Comparison of ENCODE assay signal across 8 cellular contexts in genomic region chr10:73413108-73413527, GRCh38. TPM values are rescaled to one million over a fixed set of nuclear protein-coding genes. Genes with fewer than 3 reads are reported as not detected.
A peak's percentile ranks its signal among the peaks of the same experiment; 100 is the strongest.
DNase-seq lines count a peak whose midpoint lies in the region; ATAC-seq and TF ChIP-seq lines count a peak whose summit lies in the region.

No MANE protein-coding gene starts in this region.

- no peaks in the 10 kb centered on the region for H3K27me3 Mint-ChIP-seq in activated T-helper 2 cell treated with anti-CD3 and anti-CD28 coated beads, Interferon-gamma antibody, Interleukin-2, Interleukin-4, amounts not matched to agents 10 μg/mL and 5 μg/mL and 100 μg/mL, durations not matched to agents 14 hours and 24 hours and 36 hours (ENCODE audit: low read depth)

- ATAC-seq in GM18519 (IDR thresholded peaks at IDR 0.05; ENCODE audit: low FRiP score, unreplicated experiment), result peak; percentile 24
- ATAC-seq in HG02981 (IDR thresholded peaks at IDR 0.05; ENCODE audit: unreplicated experiment), result peak; percentile 29

- H3K36me3 Mint-ChIP-seq in activated T-helper 2 cell treated with anti-CD3 and anti-CD28 coated beads, Interferon-gamma antibody, Interleukin-2, Interleukin-4, amounts not matched to agents 10 μg/mL and 5 μg/mL and 100 μg/mL, durations not matched to agents 14 hours and 24 hours and 36 hours (ENCODE audit: low read depth), result peaks cover 29% of the 10 kb centered on the region

- POLR2A ChIA-PET in BJ (lab: Charles Lee), result no interaction called here

- intact Hi-C loops in activated T-helper 2 cell treated with anti-CD3 and anti-CD28 coated beads, Interferon-gamma antibody, Interleukin-2, Interleukin-4, amounts not matched to agents 10 μg/mL and 5 μg/mL and 100 μg/mL, durations not matched to agents 14 hours and 24 hours and 36 hours (cut with micrococcal nuclease), result loop anchor here (2.0 to 5.0 kb wide), 4 partner anchors 54 to 214 kb away; partner anchors contain the start of gene CFAP70
- intact Hi-C loops in ovary (cut with DNase I), result no loop called here

- no peak for TF ChIP-seq CTCF in BJ (IDR thresholded peaks at IDR 0.05; ENCODE audit: insufficient read depth, low read depth, low read length)
- no peak for TF ChIP-seq CTCF in ovary (IDR thresholded peaks at IDR 0.05)

- 0 to 1% (median 1%) methylated on average over 9 of the region's 9 CpGs for WGBS in ovary, 3 donors

- peak overlapping the region; percentile 98 for H3K4me3 Mint-ChIP-seq in activated T-helper 2 cell treated with anti-CD3 and anti-CD28 coated beads, Interferon-gamma antibody, Interleukin-2, Interleukin-4, amounts not matched to agents 10 μg/mL and 5 μg/mL and 100 μg/mL, durations not matched to agents 14 hours and 24 hours and 36 hours (ENCODE audit: low read depth)

- H3K9me3 Mint-ChIP-seq in activated T-helper 2 cell treated with anti-CD3 and anti-CD28 coated beads, Interferon-gamma antibody, Interleukin-2, Interleukin-4, amounts not matched to agents 10 μg/mL and 5 μg/mL and 100 μg/mL, durations not matched to agents 14 hours and 24 hours and 36 hours, result no peaks in the 10 kb centered on the region

- no peaks in the 10 kb centered on the region for H3K9me3 ChIP-seq in ovary

- H3K4me1 Mint-ChIP-seq in activated T-helper 2 cell treated with anti-CD3 and anti-CD28 coated beads, Interferon-gamma antibody, Interleukin-2, Interleukin-4, amounts not matched to agents 10 μg/mL and 5 μg/mL and 100 μg/mL, durations not matched to agents 14 hours and 24 hours and 36 hours (ENCODE audit: low read depth), result peaks cover 42% of the 10 kb centered on the region

- H3K27ac ChIP-seq in ovary, result peak overlapping the region; percentile 84 to 95

- DNase-seq in BJ (ENCODE audit: low read depth) (no peak), NCI-H2227 (lab: John Stamatoyannopoulos, UW; ENCODE audit: unreplicated experiment) (peak; percentile 44), globus pallidus (ENCODE audit: low spot score) (peak; percentile 9), ovary (peak in 1 of 5 donors; percentile 27), epidermal melanocyte (ENCODE audit: insufficient read length, low spot score) (no peak)
- peak; percentile 50 for DNase-seq in activated T-helper 2 cell treated with anti-CD3 and anti-CD28 coated beads, Interferon-gamma antibody, Interleukin-2, Interleukin-4, amounts not matched to agents 10 μg/mL and 5 μg/mL and 100 μg/mL, durations not matched to agents 14 hours and 24 hours and 36 hours (ENCODE audit: low spot score)

- H3K36me3 ChIP-seq in BJ (ENCODE audit: control insufficient read depth, insufficient read depth, low read length) (no peaks in the 10 kb centered on the region), ovary (no peaks in the 10 kb centered on the region)

- H3K27me3 ChIP-seq in BJ (ENCODE audit: control insufficient read depth, insufficient read depth, low read length), result no peaks in the 10 kb centered on the region
- no peaks in the 10 kb centered on the region for H3K27me3 ChIP-seq in ovary

- TF ChIP-seq EP300 in ovary (IDR thresholded peaks at IDR 0.05), result no peak

- H3K4me1 ChIP-seq in ovary (ENCODE audit: insufficient read depth), result peaks cover 6% of the 10 kb centered on the region

- H3K4me3 ChIP-seq in BJ (ENCODE audit: low read depth, low read length), result peak overlapping the region; percentile 97
- H3K4me3 ChIP-seq in ovary, result peak overlapping the region; percentile 81

- no peak for TF ChIP-seq POLR2A in ovary (IDR thresholded peaks at IDR 0.05)

- H3K27ac Mint-ChIP-seq in activated T-helper 2 cell treated with anti-CD3 and anti-CD28 coated beads, Interferon-gamma antibody, Interleukin-2, Interleukin-4, amounts not matched to agents 10 μg/mL and 5 μg/mL and 100 μg/mL, durations not matched to agents 14 hours and 24 hours and 36 hours, result peak overlapping the region; percentile 94

- CTCF ChIA-PET in BJ (lab: Yijun Ruan, JAX), result interaction anchor here (0.6 to 1.1 kb wide), 2 partner anchors 8 to 26 kb away, joined by 3 read pairs; no protein-coding TSS in a partner anchor

RNA-seq across cellular contexts. Expression of gene ANXA7, which starts 0.7 kb away (rescaled TPM):
- polyA plus RNA-seq in BJ (2011; rRNA removed) (123 and 134 TPM in 2 replicates), ovary (100 to 1,000 TPM in 1 of 2 donors, 10 to 100 TPM in 1; 78.9 to 130 TPM)
- polyA minus RNA-seq in BJ (2011; rRNA and poly(A)+ RNA removed), result 57.5 and 97.1 TPM in 2 replicates
- total RNA-seq in activated T-helper 2 cell treated with anti-CD3 and anti-CD28 coated beads, Interferon-gamma antibody, Interleukin-2, Interleukin-4, amounts not matched to agents 10 μg/mL and 5 μg/mL and 100 μg/mL, durations not matched to agents 14 hours and 24 hours and 36 hours, result 173 and 174 TPM in 2 replicates
- total RNA-seq in ovary, result 100 to 1,000 TPM in 5 of 7 donors, 10 to 100 TPM in 2; 56.3 to 131 (median 115) TPM

RNA-seq across cellular contexts. Expression of gene MSS51, which starts 20.2 kb away (rescaled TPM):
- polyA plus RNA-seq in BJ (2011; rRNA removed) (0.93 and 1.3 TPM in 2 replicates), ovary (1 to 10 TPM; 1.3 to 1.5 TPM)
- polyA minus RNA-seq in BJ (2011; rRNA and poly(A)+ RNA removed), result 1.9 and 2.5 TPM in 2 replicates
- 2.6 and 3.3 TPM in 2 replicates for total RNA-seq in activated T-helper 2 cell treated with anti-CD3 and anti-CD28 coated beads, Interferon-gamma antibody, Interleukin-2, Interleukin-4, amounts not matched to agents 10 μg/mL and 5 μg/mL and 100 μg/mL, durations not matched to agents 14 hours and 24 hours and 36 hours
- 1 to 10 TPM; 1.1 to 3.5 (median 2.2) TPM for total RNA-seq in ovary

RNA-seq across cellular contexts. Expression of gene CFAP70, which starts 54.5 kb away (rescaled TPM):
- polyA plus RNA-seq in BJ (2011; rRNA removed), result 0.37 and 0.69 TPM in 2 replicates
- polyA minus RNA-seq in BJ (2011; rRNA and poly(A)+ RNA removed), result 0.19 and 0.21 TPM in 2 replicates
- total RNA-seq in activated T-helper 2 cell treated with anti-CD3 and anti-CD28 coated beads, Interferon-gamma antibody, Interleukin-2, Interleukin-4, amounts not matched to agents 10 μg/mL and 5 μg/mL and 100 μg/mL, durations not matched to agents 14 hours and 24 hours and 36 hours, result 0.41 and 0.43 TPM in 2 replicates
- 10 to 100 TPM in 1 of 7 donors, 1 to 10 TPM in 6; 1.8 to 36.9 (median 3.9) TPM for total RNA-seq in ovary
- polyA plus RNA-seq in ovary, result 1 to 10 TPM; 1.8 to 3.8 TPM

Comparison
In these comparisons a context has a peak if more than half of its experiments do, and no peak if none do; other contexts are left out.
1. DNase-seq: peak in NCI-H2227 (single experiment), activated T-helper 2 cell treated with anti-CD3 and anti-CD28 coated beads, Interferon-gamma antibody, Interleukin-2, Interleukin-4, amounts not matched to agents 10 μg/mL and 5 μg/mL and 100 μg/mL, durations not matched to agents 14 hours and 24 hours and 36 hours (single experiment) and globus pallidus (single experiment); none in BJ (single experiment) and epidermal melanocyte (single experiment).